Comparison of ENCODE assay signal across 8 cellular contexts in the genomic region with DNA sequence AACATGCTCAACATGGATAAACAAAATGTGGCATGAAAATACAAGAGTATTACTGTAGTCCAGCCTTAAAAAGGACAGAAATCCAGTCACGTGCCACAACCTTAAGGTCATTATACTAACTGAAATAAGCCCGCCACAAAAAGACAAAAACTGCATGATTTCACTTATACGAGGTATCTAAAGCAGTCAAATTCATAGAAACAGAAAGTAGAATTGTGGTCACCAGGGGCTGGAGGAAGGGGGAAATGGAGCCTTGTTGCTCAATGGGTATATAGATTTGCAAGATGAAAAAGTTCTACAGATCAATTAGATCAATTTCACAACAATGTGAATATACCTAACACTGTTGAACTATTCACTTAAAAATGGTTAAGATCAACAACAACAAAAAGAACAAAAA. TPM values are rescaled to one million over a fixed set of nuclear protein-coding genes. Genes with fewer than 3 reads are reported as not detected.
DNase-seq lines count a peak whose midpoint lies in the region; ATAC-seq and TF ChIP-seq lines count a peak whose summit lies in the region.
"Had no signal": no experiment of that assay in that cellular context is flagged by ENCODE, and none has a peak within 500 bp of the region (broad histone marks: within the 10 kb centered on the region; RNA-seq: fewer than 3 reads in every experiment).

No MANE protein-coding gene starts in this region.

- WGBS in GM23248 (ENCODE audit: low coverage in 1 of 2, low lambda C conversion rate in 2 of 2, missing lambda C conversion rate in 2 of 2), 2 experiments, result 95 to 98% methylated on average over 3 of the region's 3 CpGs
- WGBS in heart left ventricle, 4 donors, result 86 to 99% (median 92%) methylated on average over 3 of the region's 3 CpGs

- peaks cover 4 to 56% (median 22%) of the 10 kb centered on the region in 5 donors for H3K36me3 Mint-ChIP-seq in naive thymus-derived CD4-positive, alpha-beta T cell

- no peaks in the 10 kb centered on the region for H3F3A ChIP-seq in GM23248 (ENCODE audit: insufficient read depth)

- H4K20me1 ChIP-seq in KMS-11 (ENCODE audit: insufficient read depth) (no peaks in the 10 kb centered on the region), GM23248 (ENCODE audit: insufficient read depth) (peaks cover 8% of the 10 kb centered on the region; the same call in 1 of the 2 replicates)

- H3K4me2 ChIP-seq in KMS-11, result peak overlapping the region; percentile 34; the same call in 1 of the 2 replicates
- no peak overlapping the region for H3K4me2 ChIP-seq in GM23248 (ENCODE audit: unreplicated experiment)

- no peak for DNase-seq in naive thymus-derived CD4-positive, alpha-beta T cell
- DNase-seq in GM23248 (no peak), heart left ventricle (no peak), SHP77 (lab: John Stamatoyannopoulos, UW) (no peak)
- DNase-seq: NCI-H524 treated with DMSO at 0.1 percent for 48 hours had no signal

- H3K27ac ChIP-seq in KMS-11 (no peak overlapping the region), GM23248 (no peak overlapping the region), heart left ventricle (peak overlapping the region in 1 of 12 donors; percentile 43)
- no peak overlapping the region for H3K27ac ChIP-seq in naive thymus-derived CD4-positive, alpha-beta T cell (ENCODE audit: low read depth, low read length)

- peak overlapping the region in 8 of 10 donors; percentile 7 to 69 (median 42) for H3K4me3 Mint-ChIP-seq in naive thymus-derived CD4-positive, alpha-beta T cell

- no peaks in the 10 kb centered on the region for H3K27me3 Mint-ChIP-seq in naive thymus-derived CD4-positive, alpha-beta T cell

- H3K4me3 ChIP-seq in KMS-11 (IDR thresholded peaks at IDR 0.05; ENCODE audit: insufficient read depth, low read depth, low read length) (no peak overlapping the region), GM23248 (no peak overlapping the region), heart left ventricle (no peak overlapping the region)
- no peak overlapping the region for H3K4me3 ChIP-seq in naive thymus-derived CD4-positive, alpha-beta T cell (ENCODE audit: low read length)

- POLR2A ChIA-PET in naive thymus-derived CD4-positive, alpha-beta T cell (lab: Charles Lee), result interaction anchor here (0.7 to 0.8 kb wide), 2 partner anchors 28 to 43 kb away, joined by 3 read pairs; no protein-coding TSS in a partner anchor

- no peak for TF ChIP-seq CTCF in KMS-11 (conservative IDR thresholded peaks at IDR 0.05; ENCODE audit: low read depth, low read length)
- no peak for TF ChIP-seq CTCF in heart left ventricle (IDR thresholded peaks at IDR 0.05)

- H3K79me2 ChIP-seq in KMS-11 (ENCODE audit: insufficient read depth, low read depth) (peaks cover 5% of the 10 kb centered on the region; the same call in 1 of the 2 replicates), GM23248 (ENCODE audit: insufficient read depth) (peaks cover 100% of the 10 kb centered on the region)

- TF ChIP-seq POLR2A in heart left ventricle (IDR thresholded peaks at IDR 0.05), result no peak

- CTCF ChIA-PET in naive thymus-derived CD4-positive, alpha-beta T cell (lab: Charles Lee), result interaction anchor here (1.1 kb wide), 1 partner anchor 15 kb away, joined by 3 read pairs; no protein-coding TSS in a partner anchor

- H3K27me3 ChIP-seq in KMS-11 (ENCODE audit: insufficient read depth, low read depth), result no peaks in the 10 kb centered on the region
- H3K27me3 ChIP-seq in naive thymus-derived CD4-positive, alpha-beta T cell (ENCODE audit: control insufficient read depth in 2 of 2, insufficient read depth in 2 of 2, low read length in 2 of 2), result no peaks in the 10 kb centered on the region
- H3K27me3 ChIP-seq in GM23248 (replicated peaks; ENCODE audit: insufficient read depth), result no peaks in the 10 kb centered on the region
- H3K27me3 ChIP-seq in heart left ventricle, result no peaks in the 10 kb centered on the region

- H2AFZ ChIP-seq in KMS-11 (ENCODE audit: low read depth), result no peak overlapping the region
- H2AFZ ChIP-seq in GM23248, result no peak overlapping the region

- H3K9ac ChIP-seq in KMS-11, result no peak overlapping the region
- H3K9ac ChIP-seq in GM23248, result no peak overlapping the region

- no peaks in the 10 kb centered on the region for H3K9me2 ChIP-seq in GM23248 (ENCODE audit: insufficient read depth)

- no peaks in the 10 kb centered on the region for H3K9me3 ChIP-seq in naive thymus-derived CD4-positive, alpha-beta T cell (ENCODE audit: control insufficient read depth in 2 of 3, low read length in 3 of 3)
- H3K9me3 ChIP-seq in GM23248 (ENCODE audit: low read depth) (no peaks in the 10 kb centered on the region), heart left ventricle (peaks cover 0 to 7% (median 0%) of the 10 kb centered on the region in 12 donors)

- ATAC-seq in GM19023 (IDR thresholded peaks at IDR 0.05; ENCODE audit: unreplicated experiment), result peak; percentile 83
- ATAC-seq in HG02623 (IDR thresholded peaks at IDR 0.05; ENCODE audit: unreplicated experiment), result peak; percentile 90
- peak; percentile 67 for ATAC-seq in naive thymus-derived CD4-positive, alpha-beta T cell
- no peak for ATAC-seq in heart left ventricle

- in situ Hi-C loops in GM23248 (cut with MboI), result no loop called here

- intact Hi-C loops in naive thymus-derived CD4-positive, alpha-beta T cell (cut with micrococcal nuclease), result no loop called here
- intact Hi-C loops in heart left ventricle (cut with DNase I), result no loop called here

- peak overlapping the region in 5 of 9 donors; percentile 22 to 74 (median 36) for H3K27ac Mint-ChIP-seq in naive thymus-derived CD4-positive, alpha-beta T cell

- no peaks in the 10 kb centered on the region for H3K9me3 Mint-ChIP-seq in naive thymus-derived CD4-positive, alpha-beta T cell

- H3K4me1 Mint-ChIP-seq in naive thymus-derived CD4-positive, alpha-beta T cell, result peaks cover 56 to 81% (median 66%) of the 10 kb centered on the region in 7 donors

- no peaks in the 10 kb centered on the region for H3K36me3 ChIP-seq in KMS-11 (ENCODE audit: insufficient read depth)
- H3K36me3 ChIP-seq in naive thymus-derived CD4-positive, alpha-beta T cell (ENCODE audit: control insufficient read depth in 2 of 3, insufficient read depth in 3 of 3, low read length in 3 of 3), result peaks cover 0 to 11% (median 0%) of the 10 kb centered on the region in 3 experiments
- peaks cover 11% of the 10 kb centered on the region for H3K36me3 ChIP-seq in GM23248 (ENCODE audit: low read depth)
- H3K36me3 ChIP-seq in heart left ventricle, result peaks cover 0 to 34% (median 12%) of the 10 kb centered on the region in 9 donors

- H3K4me1 ChIP-seq in KMS-11 (ENCODE audit: low read depth, poor library complexity, severe bottlenecking) (peaks cover 15% of the 10 kb centered on the region), GM23248 (ENCODE audit: insufficient read depth) (no peaks in the 10 kb centered on the region), heart left ventricle (peaks cover 0 to 30% (median 4%) of the 10 kb centered on the region in 12 donors)
- H3K4me1 ChIP-seq in naive thymus-derived CD4-positive, alpha-beta T cell (ENCODE audit: control insufficient read depth in 2 of 2, insufficient read depth in 2 of 2, low read length in 2 of 2), result peaks cover 16 to 18% of the 10 kb centered on the region in 2 donors

RNA-seq across cellular contexts. Expression of gene GLB1, which starts 7.4 kb away (rescaled TPM):
- 10 to 100 TPM; 21.0 to 52.7 (median 33.8) TPM for total RNA-seq in naive thymus-derived CD4-positive, alpha-beta T cell
- 10 to 100 TPM; 15.5 to 21.4 TPM for polyA plus RNA-seq in naive thymus-derived CD4-positive, alpha-beta T cell
- 97.1 and 111 TPM in 2 replicates for total RNA-seq in GM23248 (2014; rRNA removed; shearing (Covaris generic))
- polyA plus RNA-seq in GM23248 (2016; fragmentation: Nextera tagmentation; extraction: Ambion mirVana) (80.7 and 84.3 TPM in 2 replicates), heart left ventricle (10 to 100 TPM in 1 of 2 donors, 1 to 10 TPM in 1; 5.2 to 16.9 TPM)
- total RNA-seq in heart left ventricle, result 10 to 100 TPM; 19.2 to 54.3 (median 23.2) TPM

RNA-seq across cellular contexts. Expression of gene TMPPE, which starts 7.4 kb away (rescaled TPM):
- total RNA-seq in naive thymus-derived CD4-positive, alpha-beta T cell, result 10 to 100 TPM in 2 of 5 experiments, 1 to 10 TPM in 3; 5.4 to 16.0 (median 7.9) TPM
- polyA plus RNA-seq in naive thymus-derived CD4-positive, alpha-beta T cell, result 1 to 10 TPM in 1 of 2 donors, under 1 TPM in 1; 0.60 to 1.1 TPM
- total RNA-seq in GM23248 (2014; rRNA removed; shearing (Covaris generic)), result 3.0 and 4.0 TPM in 2 replicates
- polyA plus RNA-seq in GM23248 (2016; fragmentation: Nextera tagmentation; extraction: Ambion mirVana) (1.2 and 1.4 TPM in 2 replicates), heart left ventricle (1 to 10 TPM in 1 of 2 donors, under 1 TPM in 1; 0.61 to 2.1 TPM)
- total RNA-seq in heart left ventricle, result 1 to 10 TPM; 3.7 to 9.3 (median 5.7) TPM

RNA-seq across cellular contexts. Expression of gene CRTAP, which starts 24.3 kb away (rescaled TPM):
- 10 to 100 TPM; 27.1 to 86.1 (median 46.4) TPM for total RNA-seq in naive thymus-derived CD4-positive, alpha-beta T cell
- 10 to 100 TPM; 37.4 to 59.3 TPM for polyA plus RNA-seq in naive thymus-derived CD4-positive, alpha-beta T cell
- 261 and 378 TPM in 2 replicates for total RNA-seq in GM23248 (2014; rRNA removed; shearing (Covaris generic))
- polyA plus RNA-seq in GM23248 (2016; fragmentation: Nextera tagmentation; extraction: Ambion mirVana) (189 and 196 TPM in 2 replicates), heart left ventricle (10 to 100 TPM; 16.1 to 64.4 TPM)
- 100 to 1,000 TPM in 4 of 9 donors, 10 to 100 TPM in 5; 62.6 to 148 (median 92.7) TPM for total RNA-seq in heart left ventricle

Comparison
In these comparisons a context has a peak if more than half of its experiments do, and no peak if none do; other contexts are left out.
1. ATAC-seq: peak in GM19023 (single experiment), HG02623 (single experiment) and naive thymus-derived CD4-positive, alpha-beta T cell (single experiment); none in heart left ventricle (0 of 4).